ENCODE assay signal across 1 cellular context in genomic region chr6:122184260-122184934, GRCh38.
TF ChIP-seq lines count a peak whose summit lies in the region.

No MANE protein-coding gene starts in this region.

TF ChIP-seq in GM23338, 12 proteins besides CTCF, POLR2A, EP300 and RAD21 (continued from another document):
- TF ChIP-seq REST (IDR thresholded peaks at IDR 0.05; ENCODE audit: unreplicated experiment) (no peak), ZNF114 (CRISPR knock-in tag; IDR thresholded peaks at IDR 0.05) (no peak), ZNF331 (CRISPR knock-in tag; IDR thresholded peaks at IDR 0.05; ENCODE audit: low read depth) (no peak), STAT1 (IDR thresholded peaks at IDR 0.05; ENCODE audit: unreplicated experiment) (no peak)
